ENCODE assay signal across 13 cellular contexts in genomic region chr7:73909051-73909941, GRCh38. TPM values are rescaled to one million over a fixed set of nuclear protein-coding genes. Genes with fewer than 3 reads are reported as not detected.
DNase-seq lines count a peak whose midpoint lies in the region; ATAC-seq and TF ChIP-seq lines count a peak whose summit lies in the region.
"Had no signal": no experiment of that assay in that cellular context is flagged by ENCODE, and none has a peak within 500 bp of the region (broad histone marks: within the 10 kb centered on the region; RNA-seq: fewer than 3 reads in every experiment).

No MANE protein-coding gene starts in this region.

- TF ChIP-seq POLR2A in IMR-90 (IDR thresholded peaks at IDR 0.05; ENCODE audit: low read depth, low read length) (no peak), spleen (IDR thresholded peaks at IDR 0.05) (no peak)

- H4K5ac ChIP-seq in IMR-90 (ENCODE audit: low read depth, low read length), result no peak overlapping the region

- no peak overlapping the region for H3K4me2 ChIP-seq in IMR-90 (ENCODE audit: low read depth, low read length)

- 0 out of 2 replicates have a peak overlapping the region, but pooled peaks have one; percentile 16 for H3K4ac ChIP-seq in IMR-90 (ENCODE audit: low read depth, low read length)

- H3K27me3 ChIP-seq in IMR-90 (ENCODE audit: control insufficient read depth, insufficient read depth, low read length), result no peaks in the 10 kb centered on the region
- no peaks in the 10 kb centered on the region for H3K27me3 ChIP-seq in heart right ventricle
- no peaks in the 10 kb centered on the region for H3K27me3 ChIP-seq in spleen (replicated peaks in 1 of 7)
- H3K27me3 ChIP-seq in SJCRH30, result 0 out of 2 replicates have a peak, but pooled peaks cover 7% of the 10 kb centered on the region

- no peak overlapping the region for H3K18ac ChIP-seq in IMR-90 (ENCODE audit: low read depth, low read length)

- H2BK120ac ChIP-seq in IMR-90 (ENCODE audit: low read depth, low read length), result no peak overlapping the region

- DNase-seq in IMR-90 (no peak), SIG-M5 treated with dmso at 0.1 percent for 504 hours (lab: John Stamatoyannopoulos, UW; ENCODE audit: unreplicated experiment) (peak; percentile 83), heart right ventricle (no peak), spleen (peak; percentile 72), SJCRH30 (no peak), cerebellar cortex (ENCODE audit: low spot score) (no peak)
- DNase-seq: activated CD4-positive, alpha-beta T cell treated with anti-CD3 and anti-CD28 coated beads for 36 hours; activated gamma-delta T cell treated with Interleukin-2 at 50 U/mL for 16 hours; Calu3; central memory CD4-positive, alpha-beta T cell; stimulated activated naive CD4-positive, alpha-beta T cell treated with Interleukin-2 at 50 U/mL for 16 hours had no signal

- ATAC-seq in IMR-90 (ENCODE audit: low read depth), result peak; percentile 60
- ATAC-seq in heart right ventricle, result peak in 7 of 8 donors; percentile 32 to 69 (median 49)
- no peak for ATAC-seq in HG03159 (IDR thresholded peaks at IDR 0.05; ENCODE audit: unreplicated experiment)
- ATAC-seq: activated CD4-positive, alpha-beta T cell treated with anti-CD3 and anti-CD28 coated beads for 36 hours; esophagus mucosa had no signal

- H3K14ac ChIP-seq in IMR-90 (replicated peaks; ENCODE audit: low read depth, low read length), result no peak overlapping the region

- no peak overlapping the region for H2BK15ac ChIP-seq in IMR-90 (ENCODE audit: low read depth, low read length)

- no peak for TF ChIP-seq CTCF in IMR-90 (conservative IDR thresholded peaks at IDR 0.05; ENCODE audit: low read depth, low read length)
- no peak for TF ChIP-seq CTCF in heart right ventricle (IDR thresholded peaks at IDR 0.05)
- TF ChIP-seq CTCF in spleen (IDR thresholded peaks at IDR 0.05 in 8 of 11, conservative IDR thresholded peaks at IDR 0.05 in 3 of 11), result no peak

- H2AK5ac ChIP-seq in IMR-90 (ENCODE audit: low read depth, low read length), result no peak overlapping the region

- no peak overlapping the region for H3K27ac ChIP-seq in IMR-90 (ENCODE audit: insufficient read depth, low read length)
- H3K27ac ChIP-seq in heart right ventricle, result no peak overlapping the region
- H3K27ac ChIP-seq in spleen, result peak overlapping the region in 4 of 8 donors; percentile 25 to 55 (median 38)
- H3K27ac ChIP-seq in SJCRH30, result no peak overlapping the region

- intact Hi-C loops in IMR-90 (cut with micrococcal nuclease), result no loop called here
- intact Hi-C loops in heart right ventricle (cut with DNase I), result no loop called here
- intact Hi-C loops in spleen (cut with DNase I; ENCODE audit: low total_unique reads), result no loop called here

- CTCF ChIA-PET in IMR-90 (lab: Yijun Ruan, JAX), result no interaction called here

- TF ChIP-seq RAD21 in IMR-90 (IDR thresholded peaks at IDR 0.05; ENCODE audit: low read length), result no peak

- H3K36me3 ChIP-seq in IMR-90 (ENCODE audit: control insufficient read depth, insufficient read depth, low read length), result no peaks in the 10 kb centered on the region
- no peaks in the 10 kb centered on the region for H3K36me3 ChIP-seq in heart right ventricle
- no peaks in the 10 kb centered on the region for H3K36me3 ChIP-seq in spleen
- H3K36me3 ChIP-seq in SJCRH30, result no peaks in the 10 kb centered on the region

- no peaks in the 10 kb centered on the region for H3K9me1 ChIP-seq in IMR-90 (ENCODE audit: insufficient read depth, low read length)

- BruUV-seq in IMR-90 (replicated peaks; lab: Mats Ljungman, UMichigan), result no TSS peak

- 73% methylated on average over 2 of the region's 13 CpGs; no CpG with 5 or more reads in 1 of the 2 experiments for WGBS in IMR-90 (ENCODE audit: extremely low coverage in 2 of 2, insufficient read length in 1 of 2), 2 experiments
- WGBS in heart right ventricle, 2 donors, result 46 to 52% methylated on average over 13 of the region's 13 CpGs
- WGBS in spleen, 5 donors, result 18 to 43% (median 37%) methylated on average over 9 to 13 of the region's 13 CpGs

- dilution Hi-C loops in IMR-90 (cut with HindIII; ENCODE audit: low sequenced_read_pairs, unreplicated experiment), result no loop called here

- no peak overlapping the region for H2BK5ac ChIP-seq in IMR-90 (ENCODE audit: low read depth, low read length, poor library complexity, severe bottlenecking)

- H2BK20ac ChIP-seq in IMR-90 (ENCODE audit: low read depth, low read length), result no peak overlapping the region

- no peaks in the 10 kb centered on the region for H4K20me1 ChIP-seq in IMR-90 (ENCODE audit: insufficient read depth, low read length)

- no peaks in the 10 kb centered on the region for H3K9me3 ChIP-seq in IMR-90 (ENCODE audit: control insufficient read depth, insufficient read depth, low read length)
- no peaks in the 10 kb centered on the region for H3K9me3 ChIP-seq in heart right ventricle
- H3K9me3 ChIP-seq in spleen, result no peaks in the 10 kb centered on the region
- no peaks in the 10 kb centered on the region for H3K9me3 ChIP-seq in SJCRH30 (replicated peaks)

- H3K23ac ChIP-seq in IMR-90 (ENCODE audit: low read depth, low read length), result no peak overlapping the region

- no peaks in the 10 kb centered on the region; the same call in 1 of the 2 replicates for H3K4me1 ChIP-seq in IMR-90 (ENCODE audit: control insufficient read depth, insufficient read depth, low read length)
- peaks cover 0 to 10% (median 4%) of the 10 kb centered on the region in 9 donors for H3K4me1 ChIP-seq in heart right ventricle
- peaks cover 0 to 23% (median 12%) of the 10 kb centered on the region in 6 donors for H3K4me1 ChIP-seq in spleen
- H3K4me1 ChIP-seq in SJCRH30, result no peaks in the 10 kb centered on the region

- H3K56ac ChIP-seq in IMR-90 (ENCODE audit: extremely low read depth, insufficient read depth, low read length), result no peak overlapping the region

- 0 out of 4 replicates have a peak overlapping the region, but pooled peaks of 1 of the 2 experiments have one; percentile 28 for H4K8ac ChIP-seq in IMR-90 (ENCODE audit: low read depth in 2 of 2, low read length in 2 of 2)

- in situ Hi-C loops in IMR-90 (cut with MboI; ENCODE audit: low sequenced_read_pairs), result no loop called here

- H3K9ac ChIP-seq in IMR-90 (ENCODE audit: low read depth, low read length), result no peak overlapping the region

- no peak overlapping the region for H4K91ac ChIP-seq in IMR-90 (ENCODE audit: insufficient read depth, low read depth, low read length)

- H3K4me3 ChIP-seq in IMR-90 (ENCODE audit: insufficient read depth, low read depth, low read length) (no peak overlapping the region), heart right ventricle (no peak overlapping the region), spleen (peak overlapping the region in 1 of 8 donors; percentile 22), SJCRH30 (no peak overlapping the region)

- H2AFZ ChIP-seq in IMR-90 (replicated peaks; ENCODE audit: low read length, poor library complexity), result peak overlapping the region; percentile 59

- peak overlapping the region; percentile 15 for H2AK9ac ChIP-seq in IMR-90 (replicated peaks; ENCODE audit: low read depth, low read length, poor library complexity)

- POLR2A ChIA-PET in IMR-90 (lab: Charles Lee; ENCODE audit: unreplicated experiment), result no interaction called here

- H3K79me1 ChIP-seq in IMR-90 (ENCODE audit: low read depth in 1 of 2, low read length in 2 of 2), result no peaks in the 10 kb centered on the region

TF ChIP-seq in IMR-90, 13 proteins besides CTCF, POLR2A, EP300 and RAD21:
- TF ChIP-seq MAZ (IDR thresholded peaks at IDR 0.05; ENCODE audit: borderline replicate concordance, low read depth, low read length) (no peak), USF2 (IDR thresholded peaks at IDR 0.05; ENCODE audit: low read depth, low read length) (peak; percentile 18; the same call in 1 of the 2 replicates)

RNA-seq across cellular contexts. Expression of gene TMEM270, which starts 48.3 kb away (rescaled TPM):
- total RNA-seq in IMR-90 (2012; rRNA removed), result not detected in 2 replicates
- 0.17 TPM in 1 of 2 replicates, not detected in the other for polyA plus RNA-seq in IMR-90 (2012; rRNA removed)
- polyA plus RNA-seq in IMR-90 (2012; cell fraction: cytosol; rRNA removed), result 0.19 TPM in 1 of 2 replicates, not detected in the other
- not detected in 2 replicates for polyA plus RNA-seq in IMR-90 (2012; cell fraction: nucleus; rRNA removed; ENCODE audit: low replicate concordance)
- total RNA-seq in heart right ventricle, result not detected
- polyA plus RNA-seq in heart right ventricle, result not detected
- not detected for total RNA-seq in spleen
- polyA plus RNA-seq in spleen, result not detected
- total RNA-seq in SJCRH30 (2014; rRNA removed; shearing (Covaris generic)), result not detected in 2 replicates
- total RNA-seq: activated CD4-positive, alpha-beta T cell treated with anti-CD3 and anti-CD28 coated beads for 36 hours; esophagus mucosa had no signal

Comparison
In these comparisons a context has a peak if more than half of its experiments do, and no peak if none do; other contexts are left out.
1. DNase-seq: peak in SIG-M5 treated with dmso at 0.1 percent for 504 hours (single experiment) and spleen (single experiment); none in IMR-90 (single experiment), heart right ventricle (0 of 2), SJCRH30 (0 of 2) and cerebellar cortex (single experiment).